15 cellular contexts compared by ENCODE assay signal in genomic region chr14:64417042-64417770, GRCh38. TPM values are rescaled to one million over a fixed set of nuclear protein-coding genes. Genes with fewer than 3 reads are reported as not detected.
DNase-seq lines count a peak whose midpoint lies in the region; ATAC-seq and FAIRE-seq lines count a peak whose summit lies in the region.
"Had no signal": no experiment of that assay in that cellular context is flagged by ENCODE, and none has a peak within 500 bp of the region (broad histone marks: within the 10 kb centered on the region; RNA-seq: fewer than 3 reads in every experiment).

No MANE protein-coding gene starts in this region.

- peak; percentile 94 for FAIRE-seq in HTR-8/SVneo (lab: Jason Lieb, UNC)

- ATAC-seq in GM21367 (IDR thresholded peaks at IDR 0.05; ENCODE audit: unreplicated experiment), result no peak
- ATAC-seq: activated CD4-positive, CD25-positive, alpha-beta regulatory T cell treated with anti-CD3 and anti-CD28 coated beads, Interleukin-2, amount 50 U/mL, for 24 hours; body of pancreas; left colon had no signal

- intact Hi-C loops in posterior cingulate gyrus (cut with DNase I), result no loop called here

- peak; percentile 15 for DNase-seq in Daoy (ENCODE audit: low read depth)
- no peak for DNase-seq in HTR-8/SVneo (ENCODE audit: insufficient read length, low spot score)
- DNase-seq in amniotic stem cell (lab: John Stamatoyannopoulos, UW), result peak; percentile 16
- DNase-seq in iris pigment epithelial cell (ENCODE audit: low read depth), result peak; percentile 56
- no peak for DNase-seq in pons (ENCODE audit: low spot score)
- DNase-seq in posterior cingulate gyrus, result no peak
- no peak for DNase-seq in NCI-H1048 (lab: John Stamatoyannopoulos, UW)
- DNase-seq: body of pancreas; left colon; NCI-H1105 treated with DMSO at 0.1 percent for 48 hours; NCI-H226; sigmoid colon; stimulated activated naive CD4-positive, alpha-beta T cell treated with Interleukin-2 at 50 U/mL for 16 hours had no signal

RNA-seq across cellular contexts. Expression of gene MTHFD1, which starts 29.1 kb away (rescaled TPM):
- total RNA-seq in Daoy (2014; rRNA removed; shearing (Covaris generic)), result 50.9 and 63.7 TPM in 2 replicates

RNA-seq across cellular contexts. Expression of gene AKAP5, which starts 48.1 kb away (rescaled TPM):
- total RNA-seq in Daoy (2014; rRNA removed; shearing (Covaris generic)), result 1.6 and 2.9 TPM in 2 replicates

Comparison
In these comparisons a context has a peak if more than half of its experiments do, and no peak if none do; other contexts are left out.
1. DNase-seq: peak in Daoy (single experiment), amniotic stem cell (single experiment) and iris pigment epithelial cell (single experiment); none in HTR-8/SVneo (single experiment), pons (single experiment), posterior cingulate gyrus (0 of 10) and NCI-H1048 (single experiment).